ENCODE assay signal across 23 cellular contexts in genomic region chr4:166257891-166258290, GRCh38.
"Had no signal": no experiment of that assay in that cellular context is flagged by ENCODE, and none has a peak within 500 bp of the region (broad histone marks: within the 10 kb centered on the region; RNA-seq: fewer than 3 reads in every experiment).

No MANE protein-coding gene starts in this region.

- H3K27ac ChIP-seq: breast epithelium, coronary artery, esophagus squamous epithelium, gastrocnemius medialis, heart left ventricle, ovary, prostate gland, thyroid gland, upper lobe of right lung had no signal

- ATAC-seq: activated CD4-positive, alpha-beta T cell treated with anti-CD3 and anti-CD28 coated beads for 36 hours; gastrocnemius medialis; heart left ventricle; left cardiac atrium; natural killer cell treated with Interleukin-12 subunit alpha and Interleukin-12 subunit beta and Interleukin-15 and Interleukin-18, amount 100 ng/mL, for 72 hours; stimulated activated naive CD8-positive, alpha-beta T cell treated with anti-CD3 and anti-CD28 coated beads, Interleukin-15, Interleukin-2, amounts not matched to agents 100 U/mL and 50 U/mL, for 24 hours; upper lobe of right lung had no signal

- H3K9me3 ChIP-seq: breast epithelium, esophagus squamous epithelium, gastrocnemius medialis, heart left ventricle, ovary, prostate gland, thyroid gland, upper lobe of right lung had no signal

- H3K4me1 ChIP-seq: breast epithelium, esophagus squamous epithelium, gastrocnemius medialis, heart left ventricle, prostate gland, thyroid gland, upper lobe of right lung had no signal

- H3K27me3 ChIP-seq: breast epithelium, esophagus squamous epithelium, gastrocnemius medialis, heart left ventricle, ovary, thyroid gland, upper lobe of right lung had no signal

- H3K4me3 ChIP-seq: breast epithelium, coronary artery, esophagus squamous epithelium, gastrocnemius medialis, heart left ventricle, ovary, prostate gland, thyroid gland, upper lobe of right lung had no signal

- DNase-seq: activated B cell treated with CpG ODN at 0.5 μM for 24 hours; activated CD4-positive, alpha-beta T cell treated with anti-CD3 and anti-CD28 coated beads for 36 hours; activated CD4-positive, alpha-beta T cell treated with anti-CD3 and anti-CD28 coated beads, Interleukin-2, amount 50 U/mL, for 4 hours; activated naive CD4-positive, alpha-beta T cell treated with Interleukin-2 at 50 U/mL for 16 hours; activated naive CD8-positive, alpha-beta T cell treated with anti-CD3 and anti-CD28 coated beads, Interleukin-2, amount 10 ng/mL, durations not matched to agents 7 days and 5 days; activated T-cell treated with anti-CD3 and anti-CD28 coated beads, Interleukin-2, amount 50 U/mL, for 48 hours; amniotic stem cell; cerebellar nuclear complex; endodermal cell; esophagus squamous epithelium; gastrocnemius medialis; heart left ventricle; left cardiac atrium; ovary; stimulated activated CD4-positive, alpha-beta T cell treated with anti-CD3 and anti-CD28 coated beads, Interleukin-4, amount 100 ng/mL, for 24 hours; stimulated activated naive CD8-positive, alpha-beta T cell treated with anti-CD3 and anti-CD28 coated beads, Interleukin-15, Interleukin-2, amounts not matched to agents 100 U/mL and 50 U/mL, for 24 hours; T1000; thyroid gland; upper lobe of right lung had no signal

- H3K36me3 ChIP-seq: breast epithelium, esophagus squamous epithelium, gastrocnemius medialis, heart left ventricle, ovary, prostate gland, thyroid gland, upper lobe of right lung had no signal
